ENCODE assay signal across 8 cellular contexts in the genomic region with DNA sequence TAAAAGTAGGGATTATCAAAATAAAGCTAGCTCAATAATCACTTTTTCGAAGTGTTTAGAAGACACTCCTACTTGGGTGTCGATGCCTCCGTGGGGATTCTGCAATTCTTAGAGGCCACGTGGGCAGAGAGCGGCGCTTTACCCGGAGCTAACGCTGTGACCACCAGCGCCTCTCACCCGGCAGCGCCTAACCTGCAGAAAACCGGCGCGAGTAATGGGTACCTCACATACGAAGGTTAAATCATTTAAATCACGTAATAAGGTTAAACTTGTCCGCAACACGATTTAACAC. TPM values are rescaled to one million over a fixed set of nuclear protein-coding genes. Genes with fewer than 3 reads are reported as not detected.
DNase-seq lines count a peak whose midpoint lies in the region; ATAC-seq and TF ChIP-seq lines count a peak whose summit lies in the region.

No MANE protein-coding gene starts in this region.

- H2AFZ ChIP-seq in KMS-11 (ENCODE audit: low read depth), result no peak overlapping the region

- H3K4me1 ChIP-seq in KMS-11 (ENCODE audit: low read depth, poor library complexity, severe bottlenecking) (peaks cover 27% of the 10 kb centered on the region), heart left ventricle (peaks cover 0 to 59% (median 48%) of the 10 kb centered on the region in 12 donors)

- H3K27me3 Mint-ChIP-seq in activated naive CD8-positive, alpha-beta T cell treated with anti-CD3 and anti-CD28 coated beads for 36 hours, result peaks cover 11% of the 10 kb centered on the region

- peaks cover 44% of the 10 kb centered on the region for H3K4me1 Mint-ChIP-seq in activated naive CD8-positive, alpha-beta T cell treated with anti-CD3 and anti-CD28 coated beads for 36 hours

- in situ Hi-C loops in SK-MEL-5 (cut with HindIII; ENCODE audit: low pct_unique_long_range_greater_than_20kb, low sequenced_read_pairs), result no loop called here

- no peaks in the 10 kb centered on the region for H3K27me3 ChIP-seq in KMS-11 (ENCODE audit: insufficient read depth, low read depth)
- no peaks in the 10 kb centered on the region for H3K27me3 ChIP-seq in heart left ventricle

- TF ChIP-seq CTCF in KMS-11 (conservative IDR thresholded peaks at IDR 0.05; ENCODE audit: low read depth, low read length), result no peak
- TF ChIP-seq CTCF in heart left ventricle (IDR thresholded peaks at IDR 0.05), result peak in 1 of 12 donors; percentile 18

- 0 to 1% (median 1%) methylated on average over 18 of the region's 18 CpGs for WGBS in heart left ventricle, 4 donors

- no peaks in the 10 kb centered on the region for H3K9me3 ChIP-seq in heart left ventricle

- peak overlapping the region; percentile 99 for H3K9ac ChIP-seq in KMS-11

- H3K9me3 Mint-ChIP-seq in activated naive CD8-positive, alpha-beta T cell treated with anti-CD3 and anti-CD28 coated beads for 36 hours, result no peaks in the 10 kb centered on the region

- peak overlapping the region; percentile 82; the same call in 1 of the 2 replicates for H3K4me2 ChIP-seq in KMS-11

- peaks cover 22% of the 10 kb centered on the region for H4K20me1 ChIP-seq in KMS-11 (ENCODE audit: insufficient read depth)

- H3K27ac ChIP-seq in KMS-11, result peak overlapping the region; percentile 96
- H3K27ac ChIP-seq in heart left ventricle, result peak overlapping the region; percentile 86 to 96 (median 94)

- H3K27ac Mint-ChIP-seq in activated naive CD8-positive, alpha-beta T cell treated with anti-CD3 and anti-CD28 coated beads for 36 hours, result peak overlapping the region; percentile 100

- H3K79me2 ChIP-seq in KMS-11 (ENCODE audit: insufficient read depth, low read depth), result peaks cover 60% of the 10 kb centered on the region

- peaks cover 14% of the 10 kb centered on the region; the same call in 1 of the 2 replicates for H3K36me3 ChIP-seq in KMS-11 (ENCODE audit: insufficient read depth)
- peaks cover 0 to 44% (median 37%) of the 10 kb centered on the region in 9 donors for H3K36me3 ChIP-seq in heart left ventricle

- peak; percentile 73 for DNase-seq in DMS79 treated with DMSO at 0.1 percent for 48 hours (lab: John Stamatoyannopoulos, UW)
- DNase-seq in SK-MEL-5 (ENCODE audit: low read depth, low spot score), result peak; percentile 68
- DNase-seq in activated naive CD8-positive, alpha-beta T cell treated with anti-CD3 and anti-CD28 coated beads for 36 hours, result peak; percentile 64
- peak; percentile 35 to 74 (median 57) for DNase-seq in heart left ventricle
- peak; percentile 53 for DNase-seq in putamen (ENCODE audit: low spot score)
- no peak for DNase-seq in cortex of kidney (lab: John Stamatoyannopoulos, UW)

- no peak for TF ChIP-seq POLR2A in heart left ventricle (IDR thresholded peaks at IDR 0.05)

- intact Hi-C loops in heart left ventricle (cut with DNase I), result loop anchor here in 9 of 10 donors (1.0 to 5.0 kb wide), 2 partner anchors 42 to 44 kb away; a partner anchor contains a TSS

- ATAC-seq in GM21717 (IDR thresholded peaks at IDR 0.05; ENCODE audit: unreplicated experiment) (peak; percentile 46), heart left ventricle (peak; percentile 34 to 73 (median 58))

- H3K36me3 Mint-ChIP-seq in activated naive CD8-positive, alpha-beta T cell treated with anti-CD3 and anti-CD28 coated beads for 36 hours, result peaks cover 62% of the 10 kb centered on the region

- peak overlapping the region; percentile 100 for H3K4me3 Mint-ChIP-seq in activated naive CD8-positive, alpha-beta T cell treated with anti-CD3 and anti-CD28 coated beads for 36 hours

- H3K4me3 ChIP-seq in KMS-11 (IDR thresholded peaks at IDR 0.05; ENCODE audit: insufficient read depth, low read depth, low read length) (no peak overlapping the region), heart left ventricle (peak overlapping the region; percentile 57 to 92 (median 80))

RNA-seq across cellular contexts. Expression of a gene that starts 0.5 kb away (rescaled TPM):
- 126 and 128 TPM in 2 replicates for total RNA-seq in SK-MEL-5 (2014; rRNA removed; shearing (Covaris generic))
- polyA plus RNA-seq in SK-MEL-5 (2015; cell fraction: cytosol; rRNA removed), result 42.5 and 51.8 TPM in 2 replicates
- 1,024 and 1,330 TPM in 2 replicates for polyA plus RNA-seq in SK-MEL-5 (2015; cell fraction: nucleus; rRNA removed)
- total RNA-seq in activated naive CD8-positive, alpha-beta T cell treated with anti-CD3 and anti-CD28 coated beads for 36 hours, result 100 to 1,000 TPM; 314 to 324 TPM
- total RNA-seq in heart left ventricle, result 10 to 100 TPM; 17.0 to 52.5 (median 36.7) TPM
- polyA plus RNA-seq in heart left ventricle, result 10 to 100 TPM; 46.3 to 57.6 TPM

RNA-seq across cellular contexts. Expression of a gene that starts 0.7 kb away (rescaled TPM):
- total RNA-seq in SK-MEL-5 (2014; rRNA removed; shearing (Covaris generic)), result 24.4 and 25.0 TPM in 2 replicates
- 12.2 and 14.5 TPM in 2 replicates for polyA plus RNA-seq in SK-MEL-5 (2015; cell fraction: cytosol; rRNA removed)
- 18.9 and 22.8 TPM in 2 replicates for polyA plus RNA-seq in SK-MEL-5 (2015; cell fraction: nucleus; rRNA removed)
- total RNA-seq in activated naive CD8-positive, alpha-beta T cell treated with anti-CD3 and anti-CD28 coated beads for 36 hours, result 10 to 100 TPM; 12.7 to 14.5 TPM
- total RNA-seq in heart left ventricle, result 10 to 100 TPM; 23.7 to 46.2 (median 28.6) TPM
- 10 to 100 TPM; 17.2 to 22.6 TPM for polyA plus RNA-seq in heart left ventricle

RNA-seq across cellular contexts. Expression of a gene that starts 43.3 kb away (rescaled TPM):
- 23.3 and 29.8 TPM in 2 replicates for total RNA-seq in SK-MEL-5 (2014; rRNA removed; shearing (Covaris generic))
- polyA plus RNA-seq in SK-MEL-5 (2015; cell fraction: cytosol; rRNA removed), result 19.8 and 28.8 TPM in 2 replicates
- 38.4 and 41.0 TPM in 2 replicates for polyA plus RNA-seq in SK-MEL-5 (2015; cell fraction: nucleus; rRNA removed)
- 10 to 100 TPM; 30.8 to 33.2 TPM for total RNA-seq in activated naive CD8-positive, alpha-beta T cell treated with anti-CD3 and anti-CD28 coated beads for 36 hours
- 10 to 100 TPM; 14.6 to 28.6 (median 16.1) TPM for total RNA-seq in heart left ventricle
- polyA plus RNA-seq in heart left ventricle, result 10 to 100 TPM in 1 of 2 donors, 1 to 10 TPM in 1; 9.2 to 18.1 TPM
